In genomic region chr10:1175956-1176565, GRCh38 we compare ENCODE assay signal across 18 cellular contexts.
"Had no signal": no experiment of that assay in that cellular context is flagged by ENCODE, and none has a peak within 500 bp of the region (broad histone marks: within the 10 kb centered on the region; RNA-seq: fewer than 3 reads in every experiment).

No MANE protein-coding gene starts in this region.

- H3K27me3 Mint-ChIP-seq: dendritic cell treated with granulocyte-macrophage colony-stimulating factor and Interleukin-4, amounts not matched to agents 40 ng/mL and 50 ng/mL, for 4 days; stimulated activated naive CD8-positive, alpha-beta T cell treated with anti-CD3 and anti-CD28 coated beads, Interleukin-15, Interleukin-2, amounts not matched to agents 100 ng/mL and 50 ng/mL, for 24 hours had no signal

- H3K36me3 ChIP-seq: colonic mucosa, gastrocnemius medialis, lower lobe of right lung, neutrophil, pancreas, transverse colon had no signal

- H3K27ac ChIP-seq: colonic mucosa, epithelial cell of prostate, gastrocnemius medialis, lower lobe of right lung, neutrophil, pancreas, transverse colon had no signal

- H3K4me3 Mint-ChIP-seq: dendritic cell treated with granulocyte-macrophage colony-stimulating factor and Interleukin-4, amounts not matched to agents 40 ng/mL and 50 ng/mL, for 4 days; endodermal cell; natural killer cell; stimulated activated naive B cell treated with anti-CD40 and anti-IgM and Interleukin-4, amounts not matched to agents 10 μg/mL and 1 μg/mL and 100 μg/mL, for 72 hours; stimulated activated naive CD8-positive, alpha-beta T cell treated with anti-CD3 and anti-CD28 coated beads, Interleukin-15, Interleukin-2, amounts not matched to agents 100 ng/mL and 50 ng/mL, for 24 hours had no signal

- H3K9me3 Mint-ChIP-seq: dendritic cell treated with granulocyte-macrophage colony-stimulating factor and Interleukin-4, amounts not matched to agents 40 ng/mL and 50 ng/mL, for 4 days; endodermal cell; natural killer cell; stimulated activated naive B cell treated with anti-CD40 and anti-IgM and Interleukin-4, amounts not matched to agents 10 μg/mL and 1 μg/mL and 100 μg/mL, for 72 hours; stimulated activated naive CD8-positive, alpha-beta T cell treated with anti-CD3 and anti-CD28 coated beads, Interleukin-15, Interleukin-2, amounts not matched to agents 100 ng/mL and 50 ng/mL, for 24 hours had no signal

- H3K4me1 ChIP-seq: colonic mucosa, gastrocnemius medialis, lower lobe of right lung, pancreas, transverse colon had no signal

- H3K27ac Mint-ChIP-seq: dendritic cell treated with granulocyte-macrophage colony-stimulating factor and Interleukin-4, amounts not matched to agents 40 ng/mL and 50 ng/mL, for 4 days; endodermal cell; progenitor cell of endocrine pancreas; stimulated activated naive B cell treated with anti-CD40 and anti-IgM and Interleukin-4, amounts not matched to agents 10 μg/mL and 1 μg/mL and 100 μg/mL, for 72 hours; stimulated activated naive CD8-positive, alpha-beta T cell treated with anti-CD3 and anti-CD28 coated beads, Interleukin-15, Interleukin-2, amounts not matched to agents 100 ng/mL and 50 ng/mL, for 24 hours had no signal

- H3K9me3 ChIP-seq: colonic mucosa, gastrocnemius medialis, lower lobe of right lung, neutrophil, pancreas, transverse colon had no signal

- H3K4me1 Mint-ChIP-seq: stimulated activated naive B cell treated with anti-CD40 and anti-IgM and Interleukin-4, amounts not matched to agents 10 μg/mL and 1 μg/mL and 100 μg/mL, for 72 hours had no signal

- H3K36me3 Mint-ChIP-seq: natural killer cell; stimulated activated naive B cell treated with anti-CD40 and anti-IgM and Interleukin-4, amounts not matched to agents 10 μg/mL and 1 μg/mL and 100 μg/mL, for 72 hours had no signal

- ATAC-seq: esophagus mucosa; gastrocnemius medialis; left ventricle myocardium superior; lower lobe of right lung; pancreas; sciatic nerve; stimulated activated naive B cell treated with anti-CD40 and anti-IgM and Interleukin-4, amounts not matched to agents 10 μg/mL and 1 μg/mL and 100 μg/mL, for 72 hours had no signal

- DNase-seq: colonic mucosa; effector CD8-positive, alpha-beta T cell; endodermal cell; foreskin fibroblast; gastrocnemius medialis; left ventricle myocardium superior; natural killer cell; stimulated activated naive B cell treated with anti-CD40 and anti-IgM and Interleukin-4, amounts not matched to agents 10 μg/mL and 1 μg/mL and 100 μg/mL, for 72 hours; transverse colon had no signal

- H3K4me3 ChIP-seq: colonic mucosa, gastrocnemius medialis, lower lobe of right lung, pancreas, transverse colon had no signal

- H3K27me3 ChIP-seq: colonic mucosa, pancreas, transverse colon had no signal
